13 cellular contexts compared by ENCODE assay signal in genomic region chr6:34063641-34064040, GRCh38.
"Had no signal": no experiment of that assay in that cellular context is flagged by ENCODE, and none has a peak within 500 bp of the region (broad histone marks: within the 10 kb centered on the region; RNA-seq: fewer than 3 reads in every experiment).

No MANE protein-coding gene starts in this region.

- H3K4me3 ChIP-seq: smooth muscle cell, tibial artery, vagina had no signal

- H3K36me3 Mint-ChIP-seq: naive thymus-derived CD4-positive, alpha-beta T cell had no signal

- H3K9me3 ChIP-seq: tibial artery, vagina had no signal

- H3K36me3 ChIP-seq: tibial artery, vagina had no signal

- DNase-seq: activated CD4-positive, alpha-beta T cell treated with anti-CD3 and anti-CD28 coated beads for 4 hours; activated CD8-positive, alpha-beta memory T cell treated with anti-CD3 and anti-CD28 coated beads, Interleukin-2, amount 50 U/mL, for 4 hours; activated CD8-positive, alpha-beta T cell treated with anti-CD3 and anti-CD28 coated beads for 36 hours; activated gamma-delta T cell treated with Interleukin-2 at 50 U/mL for 16 hours; activated T-cell treated with anti-CD3 and anti-CD28 coated beads, Interleukin-2, amount 50 U/mL, for 72 hours; effector memory CD4-positive, alpha-beta T cell; head of caudate nucleus; mammary epithelial cell; naive thymus-derived CD4-positive, alpha-beta T cell; right cardiac atrium; tibial artery had no signal

- H3K4me1 Mint-ChIP-seq: naive thymus-derived CD4-positive, alpha-beta T cell had no signal

- H3K9me3 Mint-ChIP-seq: activated CD8-positive, alpha-beta T cell treated with anti-CD3 and anti-CD28 coated beads for 36 hours; activated T-cell treated with anti-CD3 and anti-CD28 coated beads, Interleukin-2, amount 50 U/mL, for 72 hours; naive thymus-derived CD4-positive, alpha-beta T cell had no signal

- H3K27ac Mint-ChIP-seq: activated CD8-positive, alpha-beta T cell treated with anti-CD3 and anti-CD28 coated beads for 36 hours; activated T-cell treated with anti-CD3 and anti-CD28 coated beads, Interleukin-2, amount 50 U/mL, for 72 hours; naive thymus-derived CD4-positive, alpha-beta T cell had no signal

- H3K4me3 Mint-ChIP-seq: activated CD8-positive, alpha-beta T cell treated with anti-CD3 and anti-CD28 coated beads for 36 hours; activated T-cell treated with anti-CD3 and anti-CD28 coated beads, Interleukin-2, amount 50 U/mL, for 72 hours; naive thymus-derived CD4-positive, alpha-beta T cell had no signal

- H3K4me1 ChIP-seq: vagina had no signal

- H3K27me3 ChIP-seq: vagina had no signal
